In genomic region chr9:70352356-70352755, GRCh38 we compare ENCODE assay signal across 16 cellular contexts.
DNase-seq lines count a peak whose midpoint lies in the region; ATAC-seq and TF ChIP-seq lines count a peak whose summit lies in the region.
"Had no signal": no experiment of that assay in that cellular context is flagged by ENCODE, and none has a peak within 500 bp of the region (broad histone marks: within the 10 kb centered on the region; RNA-seq: fewer than 3 reads in every experiment).

No MANE protein-coding gene starts in this region.

- H3K27ac ChIP-seq in left ventricle myocardium inferior (replicated peaks), result peak overlapping the region; percentile 29
- H3K27ac ChIP-seq in uterus, result peak overlapping the region; percentile 32 to 58

- TF ChIP-seq CTCF in left ventricle myocardium inferior (IDR thresholded peaks at IDR 0.05; ENCODE audit: borderline replicate concordance) (no peak), fibroblast of the aortic adventitia (IDR thresholded peaks at IDR 0.05; ENCODE audit: insufficient read depth, low read length) (no peak), uterus (IDR thresholded peaks at IDR 0.05) (no peak)

- intact Hi-C loops in left ventricle myocardium inferior (cut with micrococcal nuclease), result loop anchor here (5.0 to 10.0 kb wide), 3 partner anchors 52 to 250 kb away; no protein-coding TSS in a partner anchor
- intact Hi-C loops in left cardiac atrium (cut with DNase I), result loop anchor here (2.0 to 10.0 kb wide), 4 partner anchors 52 to 250 kb away; no protein-coding TSS in a partner anchor
- intact Hi-C loops in uterus (cut with DNase I; ENCODE audit: low total_unique reads), result loop anchor here (10.0 kb wide), 1 partner anchor 252 kb away; no protein-coding TSS in a partner anchor
- intact Hi-C loops in head of caudate nucleus (cut with DNase I), result loop anchor here (5.0 kb wide), 1 partner anchor 135 kb away; no protein-coding TSS in a partner anchor

- no peak overlapping the region for H3K4me3 ChIP-seq in left ventricle myocardium inferior
- no peak overlapping the region for H3K4me3 ChIP-seq in fibroblast of the aortic adventitia (ENCODE audit: low read depth, low read length)
- no peak overlapping the region for H3K4me3 ChIP-seq in uterus

- peaks cover 50% of the 10 kb centered on the region for H3K36me3 ChIP-seq in left ventricle myocardium inferior
- no peaks in the 10 kb centered on the region for H3K36me3 ChIP-seq in uterus

- DNase-seq in left ventricle myocardium inferior (no peak), left cardiac atrium (no peak), astrocyte of the hippocampus (ENCODE audit: low read depth, low spot score) (peak; percentile 37), fibroblast of the aortic adventitia (ENCODE audit: low read depth) (peak; percentile 73), uterus (no peak), AG20443 (ENCODE audit: low spot score) (no peak), head of caudate nucleus (no peak), NCI-H526 (lab: John Stamatoyannopoulos, UW) (no peak)
- DNase-seq: activated B cell treated with CpG ODN at 0.5 μM for 24 hours; activated CD8-positive, alpha-beta memory T cell treated with anti-CD3 and anti-CD28 coated beads for 24 hours; COR-L47; NCI-H2029; Right ventricle myocardium superior; stimulated activated CD4-positive, alpha-beta T cell treated with anti-CD3 and anti-CD28 coated beads, Interleukin-15, amount 100 ng/mL, for 24 hours; stimulated activated naive CD8-positive, alpha-beta T cell treated with anti-CD3 and anti-CD28 coated beads, Interleukin-15, Interleukin-2, amounts not matched to agents 100 U/mL and 50 U/mL, for 24 hours; T-helper 1 cell had no signal

- ATAC-seq in left cardiac atrium, result no peak
- ATAC-seq: stimulated activated naive CD8-positive, alpha-beta T cell treated with anti-CD3 and anti-CD28 coated beads, Interleukin-15, Interleukin-2, amounts not matched to agents 100 U/mL and 50 U/mL, for 24 hours had no signal

- H3K27me3 ChIP-seq in left ventricle myocardium inferior (ENCODE audit: low read depth), result no peaks in the 10 kb centered on the region
- no peaks in the 10 kb centered on the region for H3K27me3 ChIP-seq in uterus

- no peaks in the 10 kb centered on the region for H3K9me3 ChIP-seq in left ventricle myocardium inferior (replicated peaks)
- no peaks in the 10 kb centered on the region for H3K9me3 ChIP-seq in uterus

- TF ChIP-seq POLR2A in uterus (IDR thresholded peaks at IDR 0.05), result no peak

- peaks cover 26% of the 10 kb centered on the region for H3K4me1 ChIP-seq in left ventricle myocardium inferior
- no peaks in the 10 kb centered on the region for H3K4me1 ChIP-seq in uterus

Comparison
In these comparisons a context has a peak if more than half of its experiments do, and no peak if none do; other contexts are left out.
1. DNase-seq: peak in astrocyte of the hippocampus (single experiment) and fibroblast of the aortic adventitia (single experiment); none in left ventricle myocardium inferior (single experiment), left cardiac atrium (single experiment), uterus (0 of 2), AG20443 (single experiment), head of caudate nucleus (0 of 42) and NCI-H526 (0 of 2).